In genomic region chr1:155255243-155256100, GRCh38 we compare ENCODE assay signal across 8 cellular contexts. TPM values are rescaled to one million over a fixed set of nuclear protein-coding genes. Genes with fewer than 3 reads are reported as not detected.
A peak's percentile ranks its signal among the peaks of the same experiment; 100 is the strongest.
DNase-seq lines count a peak whose midpoint lies in the region; ATAC-seq and TF ChIP-seq lines count a peak whose summit lies in the region.

A gene with protein sequence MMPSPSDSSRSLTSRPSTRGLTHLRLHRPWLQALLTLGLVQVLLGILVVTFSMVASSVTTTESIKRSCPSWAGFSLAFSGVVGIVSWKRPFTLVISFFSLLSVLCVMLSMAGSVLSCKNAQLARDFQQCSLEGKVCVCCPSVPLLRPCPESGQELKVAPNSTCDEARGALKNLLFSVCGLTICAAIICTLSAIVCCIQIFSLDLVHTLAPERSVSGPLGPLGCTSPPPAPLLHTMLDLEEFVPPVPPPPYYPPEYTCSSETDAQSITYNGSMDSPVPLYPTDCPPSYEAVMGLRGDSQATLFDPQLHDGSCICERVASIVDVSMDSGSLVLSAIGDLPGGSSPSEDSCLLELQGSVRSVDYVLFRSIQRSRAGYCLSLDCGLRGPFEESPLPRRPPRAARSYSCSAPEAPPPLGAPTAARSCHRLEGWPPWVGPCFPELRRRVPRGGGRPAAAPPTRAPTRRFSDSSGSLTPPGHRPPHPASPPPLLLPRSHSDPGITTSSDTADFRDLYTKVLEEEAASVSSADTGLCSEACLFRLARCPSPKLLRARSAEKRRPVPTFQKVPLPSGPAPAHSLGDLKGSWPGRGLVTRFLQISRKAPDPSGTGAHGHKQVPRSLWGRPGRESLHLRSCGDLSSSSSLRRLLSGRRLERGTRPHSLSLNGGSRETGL (minus strand): TSS chr1:155255483. CDS start chr1:155254877, 606 bp downstream.

- H3F3A ChIP-seq in neural cell (ENCODE audit: insufficient read depth, low read length, poor library complexity, severe bottlenecking) = no peaks in the 10 kb centered on the region

- H3K4me1 ChIP-seq in SJSA1 (replicated peaks) = peaks cover 31% of the 10 kb centered on the region

- H4K20me1 ChIP-seq in neural cell (ENCODE audit: insufficient read depth) = no peaks in the 10 kb centered on the region

- H3K27me3 ChIP-seq in BJ (ENCODE audit: control insufficient read depth, insufficient read depth, low read length) = no peaks in the 10 kb centered on the region
- no peaks in the 10 kb centered on the region for H3K27me3 ChIP-seq in SJSA1 (replicated peaks)
- H3K27me3 ChIP-seq in neural cell (ENCODE audit: insufficient read depth, low read depth, low read length) = no peaks in the 10 kb centered on the region

- H3K9me3 ChIP-seq in SJSA1 (replicated peaks) (no peaks in the 10 kb centered on the region), neural cell (ENCODE audit: low read length) (no peaks in the 10 kb centered on the region)

- CTCF ChIA-PET in BJ (lab: Yijun Ruan, JAX) = interaction anchor here (1.8 to 1.9 kb wide), 2 partner anchors 48 to 67 kb away, joined by 4 to 9 read pairs; no protein-coding TSS in a partner anchor

- POLR2A ChIA-PET in BJ (lab: Charles Lee) = interaction anchor here (0.6 kb wide), 2 partner anchors 61 to 205 kb away, joined by 3 to 8 read pairs; no protein-coding TSS in a partner anchor

- TF ChIP-seq EP300 in neural cell (conservative IDR thresholded peaks at IDR 0.05; ENCODE audit: poor library complexity, severe bottlenecking) = peak; percentile 29

- H3K36me3 ChIP-seq in BJ (ENCODE audit: control insufficient read depth, insufficient read depth, low read length) (peaks cover 12% of the 10 kb centered on the region), SJSA1 (peaks cover 40% of the 10 kb centered on the region), neural cell (ENCODE audit: insufficient read depth, low read length) (no peaks in the 10 kb centered on the region)

- ATAC-seq in GM19397 (IDR thresholded peaks at IDR 0.05; ENCODE audit: unreplicated experiment) = peak; percentile 48

- peak within 1 kb of the TSS; percentile 80 for H3K4me2 ChIP-seq in neural cell (ENCODE audit: low read length)

- peaks cover 8% of the 10 kb centered on the region for H3K79me2 ChIP-seq in neural cell (replicated peaks; ENCODE audit: insufficient read depth, low read length)

- peak within 1 kb of the TSS; percentile 56 for H2AFZ ChIP-seq in neural cell (ENCODE audit: low read depth, low read length)

- H3K9me2 ChIP-seq in neural cell (ENCODE audit: insufficient read depth, low read length) = no peaks in the 10 kb centered on the region

- H3K4me3 ChIP-seq in BJ (ENCODE audit: low read depth, low read length) (peak within 1 kb of the TSS; percentile 86), SJSA1 (peak within 1 kb of the TSS; percentile 50), foreskin fibroblast (ENCODE audit: low read depth in 1 of 2, low read length in 2 of 2) (peak within 1 kb of the TSS; percentile 74 to 79), neural cell (ENCODE audit: low read length) (peak within 1 kb of the TSS; percentile 94)

- TF ChIP-seq CTCF in BJ (IDR thresholded peaks at IDR 0.05; ENCODE audit: insufficient read depth, low read depth, low read length) = no peak
- TF ChIP-seq CTCF in foreskin fibroblast (IDR thresholded peaks at IDR 0.05; ENCODE audit: low read depth, low read length) = no peak
- peak; percentile 19 for TF ChIP-seq CTCF in neural cell (IDR thresholded peaks at IDR 0.05; ENCODE audit: poor library complexity, severe bottlenecking)
- TF ChIP-seq CTCF in subcutaneous adipose tissue (IDR thresholded peaks at IDR 0.05; ENCODE audit: low read depth) = no peak

- peak within 1 kb of the TSS; percentile 91 for H3K9ac ChIP-seq in neural cell (ENCODE audit: low read length)

- H3K27ac ChIP-seq in SJSA1 (peak within 1 kb of the TSS; percentile 70), neural cell (ENCODE audit: low read length) (peak within 1 kb of the TSS; percentile 67)

- DNase-seq in BJ (ENCODE audit: low read depth) (no peak), M059J (ENCODE audit: low read depth) (peak; percentile 84), SJSA1 (ENCODE audit: low read depth in 1 of 2, low spot score in 2 of 2) (peak; percentile 86 to 90), foreskin fibroblast (peak; percentile 80 to 94)
- peak; percentile 35 to 62 (median 42) for DNase-seq in activated naive CD4-positive, alpha-beta T cell (lab: John Stamatoyannopoulos, UW)

- TF ChIP-seq RAD21 in neural cell (conservative IDR thresholded peaks at IDR 0.05) = peak; percentile 24

TF ChIP-seq in neural cell, 6 proteins besides CTCF, POLR2A, EP300 and RAD21:
- TF ChIP-seq, protein P1, sequence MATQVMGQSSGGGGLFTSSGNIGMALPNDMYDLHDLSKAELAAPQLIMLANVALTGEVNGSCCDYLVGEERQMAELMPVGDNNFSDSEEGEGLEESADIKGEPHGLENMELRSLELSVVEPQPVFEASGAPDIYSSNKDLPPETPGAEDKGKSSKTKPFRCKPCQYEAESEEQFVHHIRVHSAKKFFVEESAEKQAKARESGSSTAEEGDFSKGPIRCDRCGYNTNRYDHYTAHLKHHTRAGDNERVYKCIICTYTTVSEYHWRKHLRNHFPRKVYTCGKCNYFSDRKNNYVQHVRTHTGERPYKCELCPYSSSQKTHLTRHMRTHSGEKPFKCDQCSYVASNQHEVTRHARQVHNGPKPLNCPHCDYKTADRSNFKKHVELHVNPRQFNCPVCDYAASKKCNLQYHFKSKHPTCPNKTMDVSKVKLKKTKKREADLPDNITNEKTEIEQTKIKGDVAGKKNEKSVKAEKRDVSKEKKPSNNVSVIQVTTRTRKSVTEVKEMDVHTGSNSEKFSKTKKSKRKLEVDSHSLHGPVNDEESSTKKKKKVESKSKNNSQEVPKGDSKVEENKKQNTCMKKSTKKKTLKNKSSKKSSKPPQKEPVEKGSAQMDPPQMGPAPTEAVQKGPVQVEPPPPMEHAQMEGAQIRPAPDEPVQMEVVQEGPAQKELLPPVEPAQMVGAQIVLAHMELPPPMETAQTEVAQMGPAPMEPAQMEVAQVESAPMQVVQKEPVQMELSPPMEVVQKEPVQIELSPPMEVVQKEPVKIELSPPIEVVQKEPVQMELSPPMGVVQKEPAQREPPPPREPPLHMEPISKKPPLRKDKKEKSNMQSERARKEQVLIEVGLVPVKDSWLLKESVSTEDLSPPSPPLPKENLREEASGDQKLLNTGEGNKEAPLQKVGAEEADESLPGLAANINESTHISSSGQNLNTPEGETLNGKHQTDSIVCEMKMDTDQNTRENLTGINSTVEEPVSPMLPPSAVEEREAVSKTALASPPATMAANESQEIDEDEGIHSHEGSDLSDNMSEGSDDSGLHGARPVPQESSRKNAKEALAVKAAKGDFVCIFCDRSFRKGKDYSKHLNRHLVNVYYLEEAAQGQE (IDR thresholded peaks at IDR 0.05; ENCODE audit: borderline replicate concordance) = no peak
- TF ChIP-seq EZH2 (IDR thresholded peaks at IDR 0.05; ENCODE audit: borderline replicate concordance, insufficient read depth, low read length, poor library complexity, severe bottlenecking) (no peak), TAF1 (IDR thresholded peaks at IDR 0.05; ENCODE audit: low read depth) (peak; percentile 64), POLR2AphosphoS5 (IDR thresholded peaks at IDR 0.05) (peak; percentile 93), MXI1 (conservative IDR thresholded peaks at IDR 0.05; ENCODE audit: poor library complexity, severe bottlenecking) (peak; percentile 76), SMC3 (conservative IDR thresholded peaks at IDR 0.05; ENCODE audit: poor library complexity) (peak; percentile 43)
TF ChIP-seq in neural cell: peak in this region for 4.

RNA-seq across cellular contexts. Expression of the gene that starts here (rescaled TPM):
- polyA plus RNA-seq in BJ (2011; rRNA removed) (10.3 and 15.7 TPM in 2 replicates), neural cell (9.8 and 11.1 TPM in 2 replicates)
- 6.6 and 9.8 TPM in 2 replicates for polyA minus RNA-seq in BJ (2011; rRNA and poly(A)+ RNA removed)
- 5.9 and 8.1 TPM in 2 replicates for total RNA-seq in M059J (2014; rRNA removed; shearing (Covaris generic))
- total RNA-seq in SJSA1 (2014; rRNA removed; shearing (Covaris generic)) = 3.7 and 11.9 TPM in 2 replicates
- 8.0 and 8.6 TPM in 2 replicates for polyA minus RNA-seq in neural cell
- 10 to 100 TPM in 3 of 4 donors, 1 to 10 TPM in 1; 5.4 to 20.3 (median 14.2) TPM for total RNA-seq in subcutaneous adipose tissue
